4 cellular contexts compared by ENCODE assay signal in genomic region chr3:171858770-171859169, GRCh38. TPM values are rescaled to one million over a fixed set of nuclear protein-coding genes. Genes with fewer than 3 reads are reported as not detected.
"Had no signal": no experiment of that assay in that cellular context is flagged by ENCODE, and none has a peak within 500 bp of the region (broad histone marks: within the 10 kb centered on the region; RNA-seq: fewer than 3 reads in every experiment).

No MANE protein-coding gene starts in this region.

RNA-seq across cellular contexts. Expression of gene TMEM212, which starts 15.6 kb away (rescaled TPM):
- total RNA-seq: LHCN-M2, M059J, MCF 10A, NCI-H460 had no signal
